17 cellular contexts compared by ENCODE assay signal in genomic region chr17:61203765-61204164, GRCh38.
DNase-seq lines count a peak whose midpoint lies in the region; ATAC-seq and TF ChIP-seq lines count a peak whose summit lies in the region.
"Had no signal": no experiment of that assay in that cellular context is flagged by ENCODE, and none has a peak within 500 bp of the region (broad histone marks: within the 10 kb centered on the region; RNA-seq: fewer than 3 reads in every experiment).

No MANE protein-coding gene starts in this region.

- H3K9me3 ChIP-seq in adrenal gland (replicated peaks in 1 of 3) (no peaks in the 10 kb centered on the region), esophagus muscularis mucosa (no peaks in the 10 kb centered on the region), upper lobe of right lung (no peaks in the 10 kb centered on the region)
- H3K9me3 ChIP-seq: sigmoid colon had no signal

- no peaks in the 10 kb centered on the region for H3K27me3 ChIP-seq in adrenal gland
- no peaks in the 10 kb centered on the region for H3K27me3 ChIP-seq in esophagus muscularis mucosa
- no peaks in the 10 kb centered on the region for H3K27me3 ChIP-seq in upper lobe of right lung
- H3K27me3 ChIP-seq in brain microvascular endothelial cell (replicated peaks) = no peaks in the 10 kb centered on the region
- H3K27me3 ChIP-seq: sigmoid colon had no signal

- 36 to 53% (median 44%) methylated on average over 5 to 6 of the region's 6 CpGs for WGBS in adrenal gland, 4 donors
- 59% methylated on average over 6 of the region's 6 CpGs for WGBS in esophagus muscularis mucosa

- in situ Hi-C loops in brain microvascular endothelial cell (cut with HindIII; ENCODE audit: low pct_ligation_motif_present, low sequenced_read_pairs) = no loop called here

- H3K27me3 Mint-ChIP-seq in neural crest cell (ENCODE audit: low read depth) = no peaks in the 10 kb centered on the region
- H3K27me3 Mint-ChIP-seq: memory B cell had no signal

- peaks cover 10 to 35% of the 10 kb centered on the region in 2 donors for H3K4me1 ChIP-seq in adrenal gland (replicated peaks in 1 of 2)
- H3K4me1 ChIP-seq in esophagus muscularis mucosa = peaks cover 3 to 83% (median 76%) of the 10 kb centered on the region in 4 donors
- H3K4me1 ChIP-seq in upper lobe of right lung = peaks cover 48% of the 10 kb centered on the region

- peak overlapping the region; percentile 27 for H3K27ac Mint-ChIP-seq in neural crest cell (ENCODE audit: unreplicated experiment)
- H3K27ac Mint-ChIP-seq: memory B cell; T-helper 2 cell treated with Interferon-gamma antibody and Interleukin-4, amounts not matched to agents 5 μg/mL and 100 μg/mL, for 36 hours had no signal

- H3K9me3 Mint-ChIP-seq in neural crest cell = no peaks in the 10 kb centered on the region
- H3K9me3 Mint-ChIP-seq: memory B cell; T-helper 2 cell treated with Interferon-gamma antibody and Interleukin-4, amounts not matched to agents 5 μg/mL and 100 μg/mL, for 36 hours had no signal

- intact Hi-C loops in adrenal gland (cut with DNase I) = no loop called here
- intact Hi-C loops in esophagus muscularis mucosa (cut with DNase I) = loop anchor here (5.0 kb wide), 1 partner anchor 49 kb away; no protein-coding TSS in a partner anchor
- intact Hi-C loops in upper lobe of right lung (cut with DNase I) = no loop called here

- DNase-seq in adrenal gland (peak in 6 of 7 donors; percentile 24 to 56 (median 32)), esophagus muscularis mucosa (ENCODE audit: extremely low spot score) (no peak), neural crest cell (ENCODE audit: low read depth, low spot score) (no peak), upper lobe of right lung (peak; percentile 63), SKM-1 treated with dmso at 0.1 percent for 144 hours (lab: John Stamatoyannopoulos, UW; ENCODE audit: unreplicated experiment) (no peak), brain microvascular endothelial cell (no peak)
- DNase-seq: activated gamma-delta T cell; effector CD8-positive, alpha-beta T cell; H7; NCI-H146; SIG-M5; sigmoid colon; substantia nigra had no signal

- no peak for TF ChIP-seq POLR2A in adrenal gland (IDR thresholded peaks at IDR 0.05)
- TF ChIP-seq POLR2A in esophagus muscularis mucosa (IDR thresholded peaks at IDR 0.05; ENCODE audit: low read depth) = no peak

- TF ChIP-seq CTCF in adrenal gland (IDR thresholded peaks at IDR 0.05) (no peak), esophagus muscularis mucosa (IDR thresholded peaks at IDR 0.05) (no peak), neural crest cell (conservative IDR thresholded peaks at IDR 0.05) (no peak), upper lobe of right lung (IDR thresholded peaks at IDR 0.05) (no peak), brain microvascular endothelial cell (IDR thresholded peaks at IDR 0.05; ENCODE audit: low read depth, low read length, missing control alignments) (no peak)

- H3K4me3 Mint-ChIP-seq in neural crest cell = no peak overlapping the region
- H3K4me3 Mint-ChIP-seq: memory B cell; T-helper 2 cell treated with Interferon-gamma antibody and Interleukin-4, amounts not matched to agents 5 μg/mL and 100 μg/mL, for 36 hours had no signal

- no peaks in the 10 kb centered on the region for H3K36me3 ChIP-seq in adrenal gland (replicated peaks in 1 of 2)
- H3K36me3 ChIP-seq in esophagus muscularis mucosa = no peaks in the 10 kb centered on the region
- no peaks in the 10 kb centered on the region for H3K36me3 ChIP-seq in upper lobe of right lung
- H3K36me3 ChIP-seq in brain microvascular endothelial cell (replicated peaks) = no peaks in the 10 kb centered on the region
- H3K36me3 ChIP-seq: sigmoid colon had no signal

- peaks cover 66% of the 10 kb centered on the region for H3K4me1 Mint-ChIP-seq in neural crest cell
- H3K4me1 Mint-ChIP-seq: memory B cell had no signal

- H3K27ac ChIP-seq in adrenal gland (peak overlapping the region in 3 of 5 donors; percentile 27 to 56 (median 29)), esophagus muscularis mucosa (replicated peaks in 1 of 4) (peak overlapping the region; percentile 60 to 73 (median 66)), upper lobe of right lung (peak overlapping the region; percentile 68), brain microvascular endothelial cell (no peak overlapping the region)

- ATAC-seq in upper lobe of right lung (peak; percentile 76), GM21786 (IDR thresholded peaks at IDR 0.05; ENCODE audit: unreplicated experiment) (no peak)
- ATAC-seq: activated CD4-positive, CD25-positive, alpha-beta regulatory T cell treated with anti-CD3 and anti-CD28 coated beads, Interleukin-2, amount 50 U/mL, for 24 hours had no signal

- no peaks in the 10 kb centered on the region for H3K36me3 Mint-ChIP-seq in neural crest cell (ENCODE audit: low read depth)

- H3K4me3 ChIP-seq in adrenal gland (peak overlapping the region in 2 of 4 donors; percentile 1 to 7), esophagus muscularis mucosa (no peak overlapping the region), upper lobe of right lung (no peak overlapping the region), brain microvascular endothelial cell (ENCODE audit: low read depth, low read length) (no peak overlapping the region)
- H3K4me3 ChIP-seq: sigmoid colon had no signal

- TF ChIP-seq EP300 in esophagus muscularis mucosa (IDR thresholded peaks at IDR 0.05) = no peak

Comparison
In these comparisons a context has a peak if more than half of its experiments do, and no peak if none do; other contexts are left out.
1. DNase-seq: peak in adrenal gland (6 of 7) and upper lobe of right lung (single experiment); none in esophagus muscularis mucosa (single experiment), neural crest cell (single experiment), SKM-1 treated with dmso at 0.1 percent for 144 hours (single experiment) and brain microvascular endothelial cell (single experiment).